3 cellular contexts compared by ENCODE assay signal in genomic region chr1:3452866-3453175, GRCh38.
"Had no signal": no experiment of that assay in that cellular context is flagged by ENCODE, and none has a peak within 500 bp of the region (broad histone marks: within the 10 kb centered on the region; RNA-seq: fewer than 3 reads in every experiment).

No MANE protein-coding gene starts in this region.

- H3K4me1 ChIP-seq: prostate gland had no signal

- H3K27ac ChIP-seq: brain microvascular endothelial cell had no signal

- H3K36me3 ChIP-seq: brain microvascular endothelial cell, prostate gland had no signal

- H3K4me3 ChIP-seq: prostate gland had no signal

- FAIRE-seq: endometrium had no signal

- H3K9me3 ChIP-seq: prostate gland had no signal
